Comparison of ENCODE assay signal across 15 cellular contexts in genomic region chr5:149435015-149435376, GRCh38. TPM values are rescaled to one million over a fixed set of nuclear protein-coding genes. Genes with fewer than 3 reads are reported as not detected.
"Had no signal": no experiment of that assay in that cellular context is flagged by ENCODE, and none has a peak within 500 bp of the region (broad histone marks: within the 10 kb centered on the region; RNA-seq: fewer than 3 reads in every experiment).

No MANE protein-coding gene starts in this region.

- H3K4me3 ChIP-seq: colonic mucosa, dorsolateral prefrontal cortex, gastrocnemius medialis, lower lobe of right lung, mucosa of descending colon, tibial nerve had no signal

- H3K36me3 ChIP-seq: colonic mucosa, gastrocnemius medialis, lower lobe of right lung, tibial nerve had no signal

- H3K9me3 ChIP-seq: colonic mucosa, gastrocnemius medialis, lower lobe of right lung, mucosa of descending colon, tibial nerve had no signal

- DNase-seq: lower lobe of right lung, naive B cell, occipital lobe had no signal

- ATAC-seq: effector memory CD8-positive, alpha-beta T cell had no signal

- H3K27ac ChIP-seq: brain microvascular endothelial cell, colonic mucosa, dorsolateral prefrontal cortex, lower lobe of right lung, tibial nerve had no signal

- H3K27me3 ChIP-seq: brain microvascular endothelial cell, colonic mucosa, dorsolateral prefrontal cortex, gastrocnemius medialis, tibial nerve had no signal

RNA-seq across cellular contexts. Expression of gene IL17B, which starts 55.9 kb away (rescaled TPM):
- total RNA-seq: activated CD8-positive, alpha-beta T cell treated with anti-CD3 and anti-CD28 coated beads, Interleukin-2, amount 10 ng/mL, durations not matched to agents 7 days and 5 days; endothelial cell of umbilical vein; lower lobe of right lung; neural crest cell; occipital lobe; renal cortical epithelial cell; T-cell had no signal
- polyA plus RNA-seq: endothelial cell of umbilical vein had no signal
